ENCODE assay signal across 8 cellular contexts in the genomic region with DNA sequence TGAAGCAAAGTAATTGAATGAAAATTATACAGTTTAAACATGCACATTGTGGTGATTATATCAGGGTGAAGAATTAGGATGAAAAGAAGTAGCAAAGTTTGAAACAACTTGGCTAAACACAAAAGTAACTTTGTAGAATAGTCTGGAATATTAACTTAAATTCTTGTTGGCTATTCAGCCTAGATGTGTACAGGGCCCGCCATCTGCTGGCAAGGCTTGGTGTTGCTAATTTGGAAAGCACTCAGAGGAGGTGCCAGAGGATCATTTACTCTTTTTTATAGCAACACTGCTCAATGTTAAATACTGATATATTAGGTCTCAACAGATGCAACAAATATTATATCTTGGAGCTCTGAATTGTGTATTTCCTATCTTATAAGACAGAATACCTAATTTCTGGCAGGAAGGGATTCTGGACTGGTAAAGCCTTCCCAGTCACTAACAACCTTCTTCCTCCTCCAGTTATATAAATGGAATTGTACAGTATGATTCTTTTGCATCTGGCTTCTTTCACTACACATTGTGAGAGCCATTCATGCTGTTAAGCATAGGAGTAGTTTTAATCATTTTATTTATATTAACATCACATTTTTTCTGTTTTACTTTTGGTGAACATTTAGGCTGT. TPM values are rescaled to one million over a fixed set of nuclear protein-coding genes. Genes with fewer than 3 reads are reported as not detected.
DNase-seq lines count a peak whose midpoint lies in the region; ATAC-seq and TF ChIP-seq lines count a peak whose summit lies in the region.

No MANE protein-coding gene starts in this region.

- no peaks in the 10 kb centered on the region for H3K4me1 ChIP-seq in mucosa of descending colon (ENCODE audit: low read depth)

- H3K4me1 Mint-ChIP-seq in endothelial cell (ENCODE audit: unreplicated experiment) = no peaks in the 10 kb centered on the region

- H3K4me3 Mint-ChIP-seq in endothelial cell (ENCODE audit: unreplicated experiment) = no peak overlapping the region

- ATAC-seq in HG03196 (IDR thresholded peaks at IDR 0.05; ENCODE audit: unreplicated experiment) (peak; percentile 68), mucosa of descending colon (peak; percentile 80)

- H3K27ac Mint-ChIP-seq in endothelial cell (ENCODE audit: unreplicated experiment) = no peak overlapping the region

- H3K9me3 Mint-ChIP-seq in endothelial cell (ENCODE audit: unreplicated experiment) = no peaks in the 10 kb centered on the region

- TF ChIP-seq CTCF in endothelial cell (IDR thresholded peaks at IDR 0.05; ENCODE audit: unreplicated experiment) (peak; percentile 82), mucosa of descending colon (IDR thresholded peaks at IDR 0.05) (peak; percentile 73)

- H3K9me3 ChIP-seq in mucosa of descending colon = no peaks in the 10 kb centered on the region

- intact Hi-C loops in mucosa of descending colon (cut with DNase I, micrococcal nuclease) = loop anchor here in 1 of 2 donors (5.0 kb wide), 1 partner anchor 106 kb away; a partner anchor contains a TSS

- peaks cover 5% of the 10 kb centered on the region for H3K36me3 Mint-ChIP-seq in endothelial cell (ENCODE audit: low read depth, unreplicated experiment)

- peaks cover 2% of the 10 kb centered on the region for H3K27me3 Mint-ChIP-seq in endothelial cell (ENCODE audit: unreplicated experiment)

- no peak overlapping the region for H3K4me3 ChIP-seq in mucosa of descending colon

- DNase-seq in activated gamma-delta T cell treated with Interleukin-2 at 50 U/mL for 16 hours = peak; percentile 55
- DNase-seq in activated gamma-delta T cell (lab: John Stamatoyannopoulos, UW) = no peak
- peak; percentile 44 for DNase-seq in NCI-H748 (lab: John Stamatoyannopoulos, UW; ENCODE audit: unreplicated experiment)
- peak; percentile 0 to 23 (median 18) for DNase-seq in activated CD8-positive, alpha-beta memory T cell treated with anti-CD3 and anti-CD28 coated beads for 48 hours (ENCODE audit: low read depth in 2 of 3, low spot score in 2 of 3)
- DNase-seq in endothelial cell (ENCODE audit: low spot score) = peak; percentile 77
- peak in 2 of 3 donors; percentile 80 to 93 for DNase-seq in mucosa of descending colon
- DNase-seq in stimulated activated CD8-positive, alpha-beta memory T cell treated with anti-CD3 and anti-CD28 coated beads, Interleukin-4, amount 100 ng/mL, for 24 hours (ENCODE audit: low read depth) = peak; percentile 50

- H3K36me3 ChIP-seq in mucosa of descending colon (ENCODE audit: low read depth) = no peaks in the 10 kb centered on the region

RNA-seq across cellular contexts. Expression of a gene that starts 36.1 kb away (rescaled TPM):
- total RNA-seq in endothelial cell (ENCODE audit: unreplicated experiment) (24.3 TPM), mucosa of descending colon (10 to 100 TPM; 17.1 to 26.8 (median 19.6) TPM)

RNA-seq across cellular contexts. Expression of a gene that starts 38.0 kb away (rescaled TPM):
- 33.0 TPM for total RNA-seq in endothelial cell (ENCODE audit: unreplicated experiment)
- total RNA-seq in mucosa of descending colon = 10 to 100 TPM; 26.0 to 41.6 (median 27.7) TPM
